Comparison of ENCODE assay signal across 8 cellular contexts in the genomic region with DNA sequence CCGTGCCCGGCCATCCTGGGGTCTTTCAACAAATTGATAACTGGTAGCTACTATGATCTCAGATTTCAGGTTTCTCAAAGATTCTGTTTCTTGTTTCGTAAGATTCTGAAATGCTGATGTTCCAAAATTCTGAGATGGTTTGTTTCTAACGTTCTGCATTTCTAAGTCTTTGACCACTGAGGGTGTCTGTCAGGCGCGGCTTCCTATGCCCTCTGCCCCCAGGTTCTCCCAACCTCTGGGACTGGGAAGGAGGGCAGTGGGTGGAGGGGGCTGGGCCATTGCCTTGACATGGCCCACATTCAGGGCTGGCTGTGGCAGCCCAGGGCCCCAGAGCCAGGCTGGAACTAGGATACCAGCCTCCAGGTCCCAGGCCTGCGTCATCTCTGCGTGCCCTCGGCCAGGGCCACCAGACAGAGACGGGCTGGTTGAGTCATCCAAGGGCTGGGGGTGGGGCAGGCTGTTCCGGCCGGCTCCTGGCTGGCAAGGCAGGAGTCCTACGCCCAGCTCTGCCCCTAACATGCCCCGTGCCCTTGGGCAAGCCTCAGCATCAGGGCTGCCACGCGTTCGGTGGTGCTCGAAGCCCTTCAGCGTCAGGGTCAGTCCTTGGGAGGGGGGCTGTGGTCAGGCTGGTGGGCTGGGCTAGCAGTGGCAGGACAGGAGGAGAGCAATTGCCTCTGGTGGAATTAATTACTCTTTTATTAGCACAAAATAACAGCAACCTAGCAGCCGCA. TPM values are rescaled to one million over a fixed set of nuclear protein-coding genes. Genes with fewer than 3 reads are reported as not detected.
DNase-seq lines count a peak whose midpoint lies in the region; ATAC-seq, FAIRE-seq and TF ChIP-seq lines count a peak whose summit lies in the region.

No MANE protein-coding gene starts in this region.

- CTCF ChIA-PET in BJ (lab: Yijun Ruan, JAX), result no interaction called here

- H3K27me3 ChIP-seq in BJ (ENCODE audit: control insufficient read depth, insufficient read depth, low read length), result no peaks in the 10 kb centered on the region
- H3K27me3 ChIP-seq in ascending aorta, result no peaks in the 10 kb centered on the region
- no peaks in the 10 kb centered on the region for H3K27me3 ChIP-seq in stomach

- TF ChIP-seq POLR2A in stomach (IDR thresholded peaks at IDR 0.05), result no peak

- peak overlapping the region in 1 of 2 donors; percentile 48 for H3K9ac ChIP-seq in kidney (ENCODE audit: low read length in 2 of 2)

- FAIRE-seq in kidney (lab: Jason Lieb, UNC), result no peak

- intact Hi-C loops in ascending aorta (cut with DNase I), result no loop called here
- intact Hi-C loops in kidney (cut with DNase I), result no loop called here
- intact Hi-C loops in stomach (cut with DNase I; ENCODE audit: low total_unique reads), result no loop called here

- H3K9me3 ChIP-seq in ascending aorta, result no peaks in the 10 kb centered on the region
- H3K9me3 ChIP-seq in kidney (ENCODE audit: control insufficient read depth in 1 of 2, low read length in 2 of 2), result no peaks in the 10 kb centered on the region
- no peaks in the 10 kb centered on the region for H3K9me3 ChIP-seq in stomach

- no peak for ATAC-seq in GM18873 (IDR thresholded peaks at IDR 0.05; ENCODE audit: low FRiP score, unreplicated experiment)

- H3K4me3 ChIP-seq in BJ (ENCODE audit: low read depth, low read length) (peak overlapping the region; percentile 71), ascending aorta (peak overlapping the region; percentile 60 to 70), kidney (ENCODE audit: low read length in 2 of 2) (peak overlapping the region in 1 of 2 donors; percentile 81), stomach (peak overlapping the region; percentile 54 to 69 (median 60))
- peak overlapping the region; percentile 82 for H3K4me3 ChIP-seq in Jurkat, Clone E6-1 (ENCODE audit: low read length)

- H3K27ac ChIP-seq in ascending aorta (peak overlapping the region; percentile 90 to 94), kidney (ENCODE audit: low read depth in 2 of 2, low read length in 2 of 2) (peak overlapping the region; percentile 86 to 93), stomach (peak overlapping the region; percentile 79 to 96 (median 94))

- POLR2A ChIA-PET in BJ (lab: Charles Lee), result no interaction called here

- H3K36me3 ChIP-seq in BJ (ENCODE audit: control insufficient read depth, insufficient read depth, low read length) (no peaks in the 10 kb centered on the region; the same call in 1 of the 2 replicates), ascending aorta (no peaks in the 10 kb centered on the region), kidney (ENCODE audit: control insufficient read depth in 1 of 2, insufficient read depth in 2 of 2, low read length in 2 of 2) (no peaks in the 10 kb centered on the region), stomach (peaks cover 0 to 5% (median 2%) of the 10 kb centered on the region in 4 donors)

- no peak for TF ChIP-seq EP300 in stomach (IDR thresholded peaks at IDR 0.05)

- TF ChIP-seq CTCF in BJ (IDR thresholded peaks at IDR 0.05; ENCODE audit: insufficient read depth, low read depth, low read length) (no peak), ascending aorta (IDR thresholded peaks at IDR 0.05) (no peak), kidney (IDR thresholded peaks at IDR 0.05; ENCODE audit: borderline replicate concordance, extremely low read depth, insufficient read depth) (no peak), stomach (IDR thresholded peaks at IDR 0.05) (no peak)

- DNase-seq in BJ (ENCODE audit: low read depth), result no peak
- DNase-seq in Jurkat, Clone E6-1 (ENCODE audit: low read depth, low spot score), result no peak
- peak; percentile 51 to 84 for DNase-seq in ascending aorta (ENCODE audit: low spot score in 2 of 2)
- DNase-seq in kidney, result peak; percentile 95
- DNase-seq in stomach, result peak; percentile 54
- no peak for DNase-seq in stimulated activated CD4-positive, alpha-beta T cell treated with anti-CD3 and anti-CD28 coated beads, Interleukin-2, amount 100 ng/mL, for 24 hours
- no peak for DNase-seq in GM19238 (ENCODE audit: insufficient read length, low spot score)

- peaks cover 5 to 25% of the 10 kb centered on the region in 2 donors for H3K4me1 ChIP-seq in ascending aorta
- peaks cover 12 to 21% of the 10 kb centered on the region in 2 donors for H3K4me1 ChIP-seq in kidney (ENCODE audit: control insufficient read depth in 1 of 2, insufficient read depth in 1 of 2, low read depth in 1 of 2, low read length in 2 of 2)
- peaks cover 31 to 49% (median 47%) of the 10 kb centered on the region in 4 donors for H3K4me1 ChIP-seq in stomach

- 69 to 84% (median 80%) methylated on average over 12 to 20 of the region's 20 CpGs for whole genome bisulfite sequencing in stomach, 5 donors

RNA-seq across cellular contexts. Expression of a gene that starts 5.2 kb away (rescaled TPM):
- polyA plus RNA-seq in BJ (2011; rRNA removed) (30.6 and 31.7 TPM in 2 replicates), kidney (ENCODE audit: insufficient read depth, low read depth, low replicate concordance) (127 TPM), stomach (100 to 1,000 TPM; 118 to 130 (median 126) TPM)
- polyA minus RNA-seq in BJ (2011; rRNA and poly(A)+ RNA removed), result 6.5 and 6.6 TPM in 2 replicates
- polyA plus RNA-seq in Jurkat, Clone E6-1 (2012; ENCODE audit: insufficient read depth, insufficient read length), result 60.0 TPM
- total RNA-seq in ascending aorta (189 TPM), kidney (65.5 TPM), stomach (100 to 1,000 TPM in 3 of 5 donors, 10 to 100 TPM in 2; 57.6 to 392 (median 174) TPM)

RNA-seq across cellular contexts. Expression of a gene that starts 8.7 kb away (rescaled TPM):
- polyA plus RNA-seq in BJ (2011; rRNA removed) (not detected in 2 replicates), kidney (ENCODE audit: insufficient read depth, low read depth, low replicate concordance) (0.49 TPM), stomach (1 to 10 TPM in 2 of 3 donors, under 1 TPM in 1; 0.50 to 1.7 (median 1.7) TPM)
- polyA minus RNA-seq in BJ (2011; rRNA and poly(A)+ RNA removed), result not detected in 2 replicates
- not detected for polyA plus RNA-seq in Jurkat, Clone E6-1 (2012; ENCODE audit: insufficient read depth, insufficient read length)
- total RNA-seq in ascending aorta (not detected), kidney (3.1 TPM), stomach (under 1 TPM in 3 of 5 donors, not detected in 2; 0.43 to 0.73 (median 0.45) TPM)

RNA-seq across cellular contexts. Expression of a gene that starts 11.3 kb away (rescaled TPM):
- not detected in 2 replicates for polyA plus RNA-seq in BJ (2011; rRNA removed)
- polyA minus RNA-seq in BJ (2011; rRNA and poly(A)+ RNA removed), result not detected in 2 replicates
- polyA plus RNA-seq in Jurkat, Clone E6-1 (2012; ENCODE audit: insufficient read depth, insufficient read length), result not detected
- not detected for total RNA-seq in ascending aorta
- total RNA-seq in kidney, result not detected
- not detected for polyA plus RNA-seq in kidney (ENCODE audit: insufficient read depth, low read depth, low replicate concordance)
- total RNA-seq in stomach, result not detected
- polyA plus RNA-seq in stomach, result not detected

RNA-seq across cellular contexts. Expression of a gene that starts 19.0 kb away (rescaled TPM):
- polyA plus RNA-seq in BJ (2011; rRNA removed), result 69.9 and 133 TPM in 2 replicates
- polyA minus RNA-seq in BJ (2011; rRNA and poly(A)+ RNA removed), result 34.8 and 51.3 TPM in 2 replicates
- 225 TPM for polyA plus RNA-seq in Jurkat, Clone E6-1 (2012; ENCODE audit: insufficient read depth, insufficient read length)
- total RNA-seq in ascending aorta, result 116 TPM
- total RNA-seq in kidney, result 61.5 TPM
- polyA plus RNA-seq in kidney (ENCODE audit: insufficient read depth, low read depth, low replicate concordance), result 135 TPM
- total RNA-seq in stomach, result 100 to 1,000 TPM in 1 of 5 donors, 10 to 100 TPM in 4; 36.4 to 140 (median 60.7) TPM
- 10 to 100 TPM; 75.5 to 86.6 (median 84.2) TPM for polyA plus RNA-seq in stomach

RNA-seq across cellular contexts. Expression of a gene that starts 20.6 kb away (rescaled TPM):
- 86.5 and 158 TPM in 2 replicates for polyA plus RNA-seq in BJ (2011; rRNA removed)
- 88.9 and 122 TPM in 2 replicates for polyA minus RNA-seq in BJ (2011; rRNA and poly(A)+ RNA removed)
- polyA plus RNA-seq in Jurkat, Clone E6-1 (2012; ENCODE audit: insufficient read depth, insufficient read length), result 41.4 TPM
- total RNA-seq in ascending aorta, result 93.4 TPM
- total RNA-seq in kidney, result 121 TPM
- 67.2 TPM for polyA plus RNA-seq in kidney (ENCODE audit: insufficient read depth, low read depth, low replicate concordance)
- total RNA-seq in stomach, result 100 to 1,000 TPM in 2 of 5 donors, 10 to 100 TPM in 3; 48.3 to 160 (median 82.2) TPM
- 100 to 1,000 TPM in 2 of 3 donors, 10 to 100 TPM in 1; 84.4 to 125 (median 104) TPM for polyA plus RNA-seq in stomach

Comparison
In these comparisons a context has a peak if more than half of its experiments do, and no peak if none do; other contexts are left out.
1. DNase-seq: peak in ascending aorta (2 of 2), kidney (single experiment) and stomach (single experiment); none in BJ (single experiment), Jurkat, Clone E6-1 (single experiment), stimulated activated CD4-positive, alpha-beta T cell treated with anti-CD3 and anti-CD28 coated beads, Interleukin-2, amount 100 ng/mL, for 24 hours (0 of 2) and GM19238 (single experiment).
2. Peak in every context shown above with its lines, with median percentiles within 50 percentile points of each other: H3K27ac ChIP-seq.